Comparison of ENCODE assay signal across 18 cellular contexts in the genomic region with DNA sequence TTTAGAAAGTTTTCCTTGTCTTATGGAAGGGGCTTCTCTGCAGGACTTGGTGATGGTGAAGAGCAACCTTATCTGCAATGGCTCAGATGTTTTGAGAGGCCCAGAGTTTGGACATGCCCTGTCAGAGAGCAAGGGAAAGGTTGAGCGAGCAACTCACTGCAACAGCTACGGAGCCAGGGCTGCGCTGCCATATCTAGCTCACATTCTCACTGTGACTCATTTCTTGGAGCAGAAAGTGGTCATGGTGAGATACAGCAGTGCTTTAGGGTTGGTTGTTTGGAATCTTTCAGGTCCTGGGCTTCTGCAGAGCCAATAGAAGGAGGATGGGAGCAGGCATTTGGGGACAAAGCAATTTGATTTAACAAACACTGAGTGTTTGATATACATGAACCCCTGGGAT. TPM values are rescaled to one million over a fixed set of nuclear protein-coding genes. Genes with fewer than 3 reads are reported as not detected.
A peak's percentile ranks its signal among the peaks of the same experiment; 100 is the strongest.
DNase-seq lines count a peak whose midpoint lies in the region; ATAC-seq and TF ChIP-seq lines count a peak whose summit lies in the region.
"Had no signal": no experiment of that assay in that cellular context is flagged by ENCODE, and none has a peak within 500 bp of the region (broad histone marks: within the 10 kb centered on the region; RNA-seq: fewer than 3 reads in every experiment).

No MANE protein-coding gene starts in this region.

- H3K36me3 ChIP-seq in MG63 = no peaks in the 10 kb centered on the region
- H3K36me3 ChIP-seq: Peyer's patch had no signal

- H3K4me3 ChIP-seq in MG63 (no peak overlapping the region), coronary artery (no peak overlapping the region)
- H3K4me3 ChIP-seq: GM23248, Peyer's patch had no signal

- no peaks in the 10 kb centered on the region for H3K9me3 Mint-ChIP-seq in nephron progenitor cell
- H3K9me3 Mint-ChIP-seq: CD14-positive monocyte had no signal

- no peaks in the 10 kb centered on the region for H3K4me1 Mint-ChIP-seq in nephron progenitor cell
- H3K4me1 Mint-ChIP-seq: CD14-positive monocyte had no signal

- H3K4me3 Mint-ChIP-seq in nephron progenitor cell = no peak overlapping the region
- H3K4me3 Mint-ChIP-seq: CD14-positive monocyte had no signal

- H3K27ac Mint-ChIP-seq in nephron progenitor cell = peak overlapping the region; percentile 8
- H3K27ac Mint-ChIP-seq: CD14-positive monocyte had no signal

- H3K27ac ChIP-seq in coronary artery (peak overlapping the region; percentile 2 to 39), foreskin keratinocyte (no peak overlapping the region)
- H3K27ac ChIP-seq: GM23248, Peyer's patch had no signal

- H3K27me3 ChIP-seq in MG63 = no peaks in the 10 kb centered on the region
- H3K27me3 ChIP-seq in foreskin keratinocyte = peaks cover 7% of the 10 kb centered on the region
- H3K27me3 ChIP-seq: Peyer's patch had no signal

- peaks cover 12% of the 10 kb centered on the region for H3K27me3 Mint-ChIP-seq in nephron progenitor cell (ENCODE audit: low read depth, poor library complexity)

- H3K4me1 ChIP-seq in foreskin keratinocyte = no peaks in the 10 kb centered on the region
- H3K4me1 ChIP-seq: Peyer's patch had no signal

- H3K9me3 ChIP-seq in MG63 = no peaks in the 10 kb centered on the region
- H3K9me3 ChIP-seq: Peyer's patch had no signal

- DNase-seq in MG63 (peak; percentile 45), coronary artery (ENCODE audit: low spot score) (no peak), nephron progenitor cell (no peak), foreskin keratinocyte (no peak), posterior cingulate gyrus (no peak), amygdala (lab: John Stamatoyannopoulos, UW) (no peak)
- DNase-seq: ACHN, AML-193, DMS 273 treated with DMSO at 0.1 percent for 48 hours, GM23248, MM.1S, NCI-H1092 treated with DMSO at 0.1 percent for 48 hours, NCI-H2081 treated with DMSO at 0.1 percent for 48 hours, NCI-H524, Peyer's patch, SHP77 treated with DMSO at 0.1 percent for 48 hours had no signal

- TF ChIP-seq CTCF in coronary artery (IDR thresholded peaks at IDR 0.05) = no peak
- no peak for TF ChIP-seq CTCF in nephron progenitor cell (IDR thresholded peaks at IDR 0.05)
- TF ChIP-seq CTCF in foreskin keratinocyte (conservative IDR thresholded peaks at IDR 0.05) = no peak

- no peaks in the 10 kb centered on the region for H3K36me3 Mint-ChIP-seq in nephron progenitor cell (ENCODE audit: low read depth)
- H3K36me3 Mint-ChIP-seq: CD14-positive monocyte had no signal

- intact Hi-C loops in posterior cingulate gyrus (cut with DNase I) = no loop called here

- peak; percentile 60 for ATAC-seq in GM18502 (IDR thresholded peaks at IDR 0.05; ENCODE audit: poor library complexity, unreplicated experiment)
- no peak for ATAC-seq in foreskin keratinocyte

RNA-seq across cellular contexts. Expression of a gene that starts 12.3 kb away (rescaled TPM):
- not detected in 2 replicates for total RNA-seq in MG63 (2014; rRNA removed; shearing (Covaris generic); ENCODE audit: low replicate concordance)
- not detected in 2 replicates for total RNA-seq in foreskin keratinocyte
- polyA plus RNA-seq in foreskin keratinocyte = not detected in 2 replicates
- total RNA-seq: GM23248, Peyer's patch had no signal
- polyA plus RNA-seq: CD14-positive monocyte, GM23248 had no signal
